In genomic region chrX:108169768-108170167, GRCh38 we compare ENCODE assay signal across 34 cellular contexts.
"Had no signal": no experiment of that assay in that cellular context is flagged by ENCODE, and none has a peak within 500 bp of the region (broad histone marks: within the 10 kb centered on the region; RNA-seq: fewer than 3 reads in every experiment).

No MANE protein-coding gene starts in this region.

- H3K4me1 Mint-ChIP-seq: activated naive CD4-positive, alpha-beta T cell treated with anti-CD3 and anti-CD28 coated beads, Interleukin-2, amount 10 ng/mL, durations not matched to agents 7 days and 5 days; activated naive CD4-positive, alpha-beta T cell treated with anti-CD3 and anti-CD28 coated beads, Interleukin-2, amount 50 U/mL, for 24 hours; activated naive CD8-positive, alpha-beta T cell treated with anti-CD3 and anti-CD28 coated beads for 36 hours; activated naive CD8-positive, alpha-beta T cell treated with anti-CD3 and anti-CD28 coated beads, Interleukin-2, amount 10 ng/mL, durations not matched to agents 7 days and 5 days; activated naive CD8-positive, alpha-beta T cell treated with anti-CD3 and anti-CD28 coated beads, Interleukin-2, amount 50 U/mL, for 24 hours; activated T-helper 17 cell treated with anti-CD3 and anti-CD28 coated beads, Interleukin-2, amount 50 U/mL, for 72 hours; central memory CD8-positive, alpha-beta T cell had no signal

- H3K36me3 Mint-ChIP-seq: activated naive CD4-positive, alpha-beta T cell treated with anti-CD3 and anti-CD28 coated beads, Interleukin-2, amount 10 ng/mL, durations not matched to agents 7 days and 5 days; activated naive CD4-positive, alpha-beta T cell treated with anti-CD3 and anti-CD28 coated beads, Interleukin-2, amount 50 U/mL, for 24 hours; activated naive CD4-positive, alpha-beta T cell treated with anti-CD3 and anti-CD28 coated beads, Interleukin-2, amount 50 U/mL, for 72 hours; activated naive CD8-positive, alpha-beta T cell; activated naive CD8-positive, alpha-beta T cell treated with anti-CD3 and anti-CD28 coated beads for 36 hours; activated naive CD8-positive, alpha-beta T cell treated with anti-CD3 and anti-CD28 coated beads, Interleukin-2, amount 10 ng/mL, durations not matched to agents 7 days and 5 days had no signal

- H3K27me3 Mint-ChIP-seq: activated naive CD4-positive, alpha-beta T cell treated with anti-CD3 and anti-CD28 coated beads, Interleukin-2, amount 10 ng/mL, durations not matched to agents 7 days and 5 days; activated naive CD4-positive, alpha-beta T cell treated with anti-CD3 and anti-CD28 coated beads, Interleukin-2, amount 50 U/mL, for 24 hours; activated naive CD8-positive, alpha-beta T cell; activated naive CD8-positive, alpha-beta T cell treated with anti-CD3 and anti-CD28 coated beads for 36 hours; activated naive CD8-positive, alpha-beta T cell treated with anti-CD3 and anti-CD28 coated beads, Interleukin-2, amount 50 U/mL, for 24 hours; activated T-helper 17 cell treated with anti-CD3 and anti-CD28 coated beads, Interleukin-2, amount 50 U/mL, for 72 hours; central memory CD8-positive, alpha-beta T cell had no signal

- H3K9me3 Mint-ChIP-seq: activated naive CD4-positive, alpha-beta T cell treated with anti-CD3 and anti-CD28 coated beads for 36 hours; activated naive CD4-positive, alpha-beta T cell treated with anti-CD3 and anti-CD28 coated beads, Interleukin-2, amount 10 ng/mL, durations not matched to agents 7 days and 5 days; activated naive CD4-positive, alpha-beta T cell treated with anti-CD3 and anti-CD28 coated beads, Interleukin-2, amount 50 U/mL, for 24 hours; activated naive CD4-positive, alpha-beta T cell treated with anti-CD3 and anti-CD28 coated beads, Interleukin-2, amount 50 U/mL, for 72 hours; activated naive CD8-positive, alpha-beta T cell treated with anti-CD3 and anti-CD28 coated beads for 36 hours; activated naive CD8-positive, alpha-beta T cell treated with anti-CD3 and anti-CD28 coated beads, Interleukin-2, amount 10 ng/mL, durations not matched to agents 7 days and 5 days; activated naive CD8-positive, alpha-beta T cell treated with anti-CD3 and anti-CD28 coated beads, Interleukin-2, amount 50 U/mL, for 24 hours; activated T-cell treated with anti-CD3 and anti-CD28 coated beads, Interleukin-2, amount 50 U/mL, for 4 hours; activated T-cell treated with anti-CD3 and anti-CD28 coated beads, Interleukin-2, amount 50 U/mL, for 72 hours; activated T-helper 1 cell treated with anti-CD3 and anti-CD28 coated beads, Interleukin-12 subunit alpha, Interleukin-12 subunit beta, Interleukin-2, Interleukin-4 antibody, amounts not matched to agents 30 ng/mL and 10 ng/mL and 1 ng/mL, durations not matched to agents 14 hours and 24 hours and 36 hours; activated T-helper 17 cell treated with anti-CD3 and anti-CD28 coated beads, Interleukin-2, amount 50 U/mL, for 72 hours; activated T-helper 2 cell treated with anti-CD3 and anti-CD28 coated beads, Interferon-gamma antibody, Interleukin-2, Interleukin-4, amounts not matched to agents 10 μg/mL and 5 μg/mL and 100 μg/mL, durations not matched to agents 14 hours and 24 hours and 36 hours; central memory CD8-positive, alpha-beta T cell had no signal

- H3K4me3 Mint-ChIP-seq: activated naive CD4-positive, alpha-beta T cell treated with anti-CD3 and anti-CD28 coated beads for 36 hours; activated naive CD4-positive, alpha-beta T cell treated with anti-CD3 and anti-CD28 coated beads, Interleukin-2, amount 10 ng/mL, durations not matched to agents 7 days and 5 days; activated naive CD4-positive, alpha-beta T cell treated with anti-CD3 and anti-CD28 coated beads, Interleukin-2, amount 50 U/mL, for 24 hours; activated naive CD8-positive, alpha-beta T cell; activated naive CD8-positive, alpha-beta T cell treated with anti-CD3 and anti-CD28 coated beads for 36 hours; activated naive CD8-positive, alpha-beta T cell treated with anti-CD3 and anti-CD28 coated beads, Interleukin-2, amount 10 ng/mL, durations not matched to agents 7 days and 5 days; activated naive CD8-positive, alpha-beta T cell treated with anti-CD3 and anti-CD28 coated beads, Interleukin-2, amount 50 U/mL, for 24 hours; activated T-cell treated with anti-CD3 and anti-CD28 coated beads, Interleukin-2, amount 50 U/mL, for 4 hours; activated T-cell treated with anti-CD3 and anti-CD28 coated beads, Interleukin-2, amount 50 U/mL, for 72 hours; activated T-helper 1 cell treated with anti-CD3 and anti-CD28 coated beads, Interleukin-12 subunit alpha, Interleukin-12 subunit beta, Interleukin-2, Interleukin-4 antibody, amounts not matched to agents 30 ng/mL and 10 ng/mL and 1 ng/mL, durations not matched to agents 14 hours and 24 hours and 36 hours; activated T-helper 17 cell treated with anti-CD3 and anti-CD28 coated beads, Interleukin-2, amount 50 U/mL, for 72 hours; brain; central memory CD8-positive, alpha-beta T cell had no signal

- DNase-seq: activated effector memory CD4-positive, alpha-beta T cell treated with anti-CD3 and anti-CD28 coated beads, Interleukin-2, amount 50 U/mL, for 16 hours; activated effector memory CD4-positive, alpha-beta T cell treated with Interleukin-2 at 50 U/mL for 16 hours; activated gamma-delta T cell; activated gamma-delta T cell treated with Interleukin-2 at 50 U/mL for 16 hours; activated naive CD4-positive, alpha-beta T cell; activated naive CD4-positive, alpha-beta T cell treated with anti-CD3 and anti-CD28 coated beads for 36 hours; activated naive CD4-positive, alpha-beta T cell treated with anti-CD3 and anti-CD28 coated beads, Interleukin-2, amount 10 ng/mL, durations not matched to agents 7 days and 5 days; activated naive CD4-positive, alpha-beta T cell treated with anti-CD3 and anti-CD28 coated beads, Interleukin-2, amount 50 U/mL, for 16 hours; activated naive CD4-positive, alpha-beta T cell treated with Interleukin-2 at 50 U/mL for 16 hours; activated naive CD8-positive, alpha-beta T cell treated with anti-CD3 and anti-CD28 coated beads for 36 hours; activated naive CD8-positive, alpha-beta T cell treated with anti-CD3 and anti-CD28 coated beads, Interleukin-2, amount 10 ng/mL, durations not matched to agents 7 days and 5 days; activated naive CD8-positive, alpha-beta T cell treated with anti-CD3 and anti-CD28 coated beads, Interleukin-2, amount 50 U/mL, for 24 hours; activated T-cell treated with anti-CD3 and anti-CD28 coated beads, Interleukin-2, amount 50 U/mL, for 1 hour; activated T-cell treated with anti-CD3 and anti-CD28 coated beads, Interleukin-2, amount 50 U/mL, for 4 hours; activated T-cell treated with anti-CD3 and anti-CD28 coated beads, Interleukin-2, amount 50 U/mL, for 48 hours; activated T-cell treated with anti-CD3 and anti-CD28 coated beads, Interleukin-2, amount 50 U/mL, for 72 hours; adrenal gland; amniotic stem cell; amygdala; anterior cingulate cortex; aorta; body of pancreas; brain microvascular endothelial cell; caudate nucleus; central memory CD4-positive, alpha-beta T cell; cerebellar nuclear complex had no signal

- H3K27ac Mint-ChIP-seq: activated naive CD4-positive, alpha-beta T cell treated with anti-CD3 and anti-CD28 coated beads for 36 hours; activated naive CD4-positive, alpha-beta T cell treated with anti-CD3 and anti-CD28 coated beads, Interleukin-2, amount 10 ng/mL, durations not matched to agents 7 days and 5 days; activated naive CD4-positive, alpha-beta T cell treated with anti-CD3 and anti-CD28 coated beads, Interleukin-2, amount 50 U/mL, for 24 hours; activated naive CD4-positive, alpha-beta T cell treated with anti-CD3 and anti-CD28 coated beads, Interleukin-2, amount 50 U/mL, for 72 hours; activated naive CD8-positive, alpha-beta T cell; activated naive CD8-positive, alpha-beta T cell treated with anti-CD3 and anti-CD28 coated beads for 36 hours; activated naive CD8-positive, alpha-beta T cell treated with anti-CD3 and anti-CD28 coated beads, Interleukin-2, amount 10 ng/mL, durations not matched to agents 7 days and 5 days; activated naive CD8-positive, alpha-beta T cell treated with anti-CD3 and anti-CD28 coated beads, Interleukin-2, amount 50 U/mL, for 24 hours; activated T-cell treated with anti-CD3 and anti-CD28 coated beads, Interleukin-2, amount 50 U/mL, for 72 hours; activated T-helper 1 cell treated with anti-CD3 and anti-CD28 coated beads, Interleukin-12 subunit alpha, Interleukin-12 subunit beta, Interleukin-2, Interleukin-4 antibody, amounts not matched to agents 30 ng/mL and 10 ng/mL and 1 ng/mL, durations not matched to agents 14 hours and 24 hours and 36 hours; activated T-helper 17 cell treated with anti-CD3 and anti-CD28 coated beads, Interleukin-2, amount 50 U/mL, for 72 hours; activated T-helper 2 cell treated with anti-CD3 and anti-CD28 coated beads, Interferon-gamma antibody, Interleukin-2, Interleukin-4, amounts not matched to agents 10 μg/mL and 5 μg/mL and 100 μg/mL, durations not matched to agents 14 hours and 24 hours and 36 hours; brain had no signal
